Comparison of ENCODE assay signal across 8 cellular contexts in genomic region chr21:44949161-44950015, GRCh38. TPM values are rescaled to one million over a fixed set of nuclear protein-coding genes. Genes with fewer than 3 reads are reported as not detected.
A peak's percentile ranks its signal among the peaks of the same experiment; 100 is the strongest.
DNase-seq lines count a peak whose midpoint lies in the region; ATAC-seq and TF ChIP-seq lines count a peak whose summit lies in the region.

No MANE protein-coding gene starts in this region.

- H3K4me3 ChIP-seq in heart right ventricle: no peak overlapping the region

- H3K27ac Mint-ChIP-seq in activated naive CD8-positive, alpha-beta T cell treated with anti-CD3 and anti-CD28 coated beads, Interleukin-2, amount 10 ng/mL, durations not matched to agents 7 days and 5 days: peak overlapping the region; percentile 6

- peak overlapping the region; percentile 42 to 86 (median 79) for H3K27ac ChIP-seq in heart right ventricle

- peaks cover 4% of the 10 kb centered on the region for H3K4me1 Mint-ChIP-seq in activated naive CD8-positive, alpha-beta T cell treated with anti-CD3 and anti-CD28 coated beads, Interleukin-2, amount 10 ng/mL, durations not matched to agents 7 days and 5 days

- H3K9me3 ChIP-seq in heart right ventricle: no peaks in the 10 kb centered on the region

- 58 to 61% methylated on average over 39 of the region's 39 CpGs for whole genome bisulfite sequencing in heart right ventricle, 2 donors

- H3K4me3 Mint-ChIP-seq in activated naive CD8-positive, alpha-beta T cell treated with anti-CD3 and anti-CD28 coated beads, Interleukin-2, amount 10 ng/mL, durations not matched to agents 7 days and 5 days: no peak overlapping the region

- peak; percentile 83 for DNase-seq in Daoy (ENCODE audit: low read depth)
- peak; percentile 40 for DNase-seq in SKM-1 (lab: John Stamatoyannopoulos, UW; ENCODE audit: unreplicated experiment)
- peak; percentile 88 for DNase-seq in activated naive CD8-positive, alpha-beta T cell treated with anti-CD3 and anti-CD28 coated beads, Interleukin-2, amount 10 ng/mL, durations not matched to agents 7 days and 5 days
- DNase-seq in heart right ventricle: peak; percentile 91 to 93
- peak; percentile 44 for DNase-seq in renal cortical epithelial cell (ENCODE audit: low read depth)
- DNase-seq in GOT3 (lab: John Stamatoyannopoulos, UW): no peak

- H3K36me3 Mint-ChIP-seq in activated naive CD8-positive, alpha-beta T cell treated with anti-CD3 and anti-CD28 coated beads, Interleukin-2, amount 10 ng/mL, durations not matched to agents 7 days and 5 days: peaks cover 4% of the 10 kb centered on the region

- H3K4me1 ChIP-seq in heart right ventricle: peaks cover 13 to 86% (median 53%) of the 10 kb centered on the region in 9 donors

- POLR2A ChIA-PET in activated naive CD8-positive, alpha-beta T cell treated with anti-CD3 and anti-CD28 coated beads, Interleukin-2, amount 10 ng/mL, durations not matched to agents 7 days and 5 days (lab: Charles Lee): interaction anchor here (0.8 to 1.4 kb wide), 2 partner anchors 179 to 189 kb away, joined by 3 to 5 read pairs; no protein-coding TSS in a partner anchor

- TF ChIP-seq CTCF in heart right ventricle (IDR thresholded peaks at IDR 0.05): peak; percentile 88 to 98 (median 96)

- peak; percentile 56 for ATAC-seq in HG03097 (IDR thresholded peaks at IDR 0.05; ENCODE audit: low FRiP score, unreplicated experiment)
- peak; percentile 85 for ATAC-seq in activated naive CD8-positive, alpha-beta T cell treated with anti-CD3 and anti-CD28 coated beads, Interleukin-2, amount 10 ng/mL, durations not matched to agents 7 days and 5 days (ENCODE audit: low read depth)
- ATAC-seq in heart right ventricle: peak; percentile 63 to 76 (median 67)
- no peak for ATAC-seq in GM18909 (IDR thresholded peaks at IDR 0.05; ENCODE audit: poor library complexity, unreplicated experiment)

- intact Hi-C loops in heart right ventricle (cut with DNase I): loop anchor here (2.0 to 10.0 kb wide), 12 partner anchors 85 to 875 kb away; partner anchors contain the start of genes POFUT2 (in 2 of the 10) and ADARB1 (in 1 of the 10)

- H3K27me3 Mint-ChIP-seq in activated naive CD8-positive, alpha-beta T cell treated with anti-CD3 and anti-CD28 coated beads, Interleukin-2, amount 10 ng/mL, durations not matched to agents 7 days and 5 days: no peaks in the 10 kb centered on the region

- H3K36me3 ChIP-seq in heart right ventricle: peaks cover 0 to 40% (median 3%) of the 10 kb centered on the region in 9 donors

- H3K9me3 Mint-ChIP-seq in activated naive CD8-positive, alpha-beta T cell treated with anti-CD3 and anti-CD28 coated beads, Interleukin-2, amount 10 ng/mL, durations not matched to agents 7 days and 5 days: no peaks in the 10 kb centered on the region

- no peaks in the 10 kb centered on the region for H3K27me3 ChIP-seq in heart right ventricle

RNA-seq across cellular contexts. Expression of gene SLX9, which starts 9.6 kb away (rescaled TPM):
- total RNA-seq in Daoy (2014; rRNA removed; shearing (Covaris generic)): 46.9 and 60.5 TPM in 2 replicates
- total RNA-seq in activated naive CD8-positive, alpha-beta T cell treated with anti-CD3 and anti-CD28 coated beads, Interleukin-2, amount 10 ng/mL, durations not matched to agents 7 days and 5 days: 10 to 100 TPM; 44.2 to 44.3 TPM
- 10 to 100 TPM; 42.4 to 67.2 (median 52.6) TPM for total RNA-seq in heart right ventricle
- 10 to 100 TPM; 68.1 to 83.6 TPM for polyA plus RNA-seq in heart right ventricle
- total RNA-seq in renal cortical epithelial cell: 23.0 and 24.1 TPM in 2 replicates

RNA-seq across cellular contexts. Expression of gene ITGB2, which starts 28.7 kb away (rescaled TPM):
- 0.09 and 1.0 TPM in 2 replicates for total RNA-seq in Daoy (2014; rRNA removed; shearing (Covaris generic))
- total RNA-seq in activated naive CD8-positive, alpha-beta T cell treated with anti-CD3 and anti-CD28 coated beads, Interleukin-2, amount 10 ng/mL, durations not matched to agents 7 days and 5 days: 100 to 1,000 TPM; 416 to 452 TPM
- total RNA-seq in heart right ventricle: 100 to 1,000 TPM in 1 of 10 donors, 10 to 100 TPM in 5, 1 to 10 TPM in 4; 5.1 to 151 (median 10.3) TPM
- 10 to 100 TPM; 12.4 to 12.7 TPM for polyA plus RNA-seq in heart right ventricle
- total RNA-seq in renal cortical epithelial cell: 6.1 and 8.8 TPM in 2 replicates
